ENCODE assay signal across 8 cellular contexts in the genomic region with DNA sequence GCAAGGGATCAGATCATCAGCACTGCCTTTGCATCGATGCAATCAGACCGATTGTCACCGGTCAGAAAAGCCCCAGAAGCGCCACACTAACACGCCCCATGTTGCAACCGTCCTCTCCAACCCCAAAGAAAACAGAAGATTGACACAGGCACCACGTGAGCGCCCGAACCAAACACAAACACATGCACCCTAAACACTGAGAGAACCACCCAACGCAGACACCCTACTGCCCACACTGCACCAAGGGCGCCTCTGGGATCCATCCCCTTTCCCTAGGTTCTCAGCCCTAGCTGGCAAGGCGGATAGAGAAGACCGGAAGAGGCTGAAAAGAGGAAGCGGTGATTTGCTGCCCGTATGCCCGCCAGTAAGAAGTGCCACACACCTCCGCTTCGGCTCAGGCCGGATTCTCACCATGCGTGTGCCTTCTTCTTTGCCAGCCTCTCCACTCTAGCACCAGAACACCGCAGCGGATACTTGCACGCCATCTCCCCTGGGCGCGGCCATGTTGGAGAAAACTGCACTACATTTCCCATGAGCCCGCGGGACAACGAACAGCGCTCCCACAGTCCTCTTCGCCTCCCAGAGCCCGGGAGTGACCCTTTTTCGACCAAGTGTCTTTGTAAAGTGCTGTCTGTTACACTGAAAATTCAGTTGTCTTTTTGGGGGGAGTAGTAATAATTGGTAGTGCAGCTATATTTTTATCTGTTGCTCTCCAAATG. TPM values are rescaled to one million over a fixed set of nuclear protein-coding genes. Genes with fewer than 3 reads are reported as not detected.
DNase-seq lines count a peak whose midpoint lies in the region; ATAC-seq and TF ChIP-seq lines count a peak whose summit lies in the region.

ALKBH8 (minus strand) TSS at position 517 of the 719 bp plus-strand sequence. CDS start 4,842 bp downstream, outside the sequence.

- H3K4me3 ChIP-seq in A673 (ENCODE audit: low read depth, low read length, poor library complexity, severe bottlenecking): peak within 1 kb of the TSS; percentile 71
- peak within 1 kb of the TSS; percentile 68 for H3K4me3 ChIP-seq in kidney epithelial cell (ENCODE audit: low read depth, low read length)

- H3K27me3 ChIP-seq in A673 (replicated peaks; ENCODE audit: insufficient read depth, low read depth, low read length, poor library complexity) (no peaks in the 10 kb centered on the region), kidney epithelial cell (ENCODE audit: control insufficient read depth, insufficient read depth, low read length) (no peaks in the 10 kb centered on the region)

- peak within 1 kb of the TSS; percentile 73 for H3K27ac ChIP-seq in A673 (ENCODE audit: low read depth, low read length, poor library complexity, severe bottlenecking)

- H3K4me3 Mint-ChIP-seq in activated B cell treated with CpG ODN at 0.5 μM for 24 hours: peak within 1 kb of the TSS; percentile 96

- DNase-seq in A673 (ENCODE audit: low spot score) (peak; percentile 89), NCI-H2196 treated with DMSO at 0.1 percent for 48 hours (lab: John Stamatoyannopoulos, UW; ENCODE audit: unreplicated experiment) (peak; percentile 51), activated B cell treated with CpG ODN at 0.5 μM for 24 hours (peak; percentile 66), kidney epithelial cell (ENCODE audit: low read depth) (no peak)
- DNase-seq in central memory CD4-positive, alpha-beta T cell: peak; percentile 77
- DNase-seq in stimulated activated CD4-positive, alpha-beta T cell treated with anti-CD3 and anti-CD28 coated beads, Interleukin-15, amount 100 ng/mL, for 48 hours (ENCODE audit: low read depth in 2 of 2): peak; percentile 65 to 73

- H3K4me1 Mint-ChIP-seq in activated B cell treated with CpG ODN at 0.5 μM for 24 hours: peaks cover 56% of the 10 kb centered on the region

- H3K36me3 ChIP-seq in A673 (ENCODE audit: insufficient read depth, low read length, poor library complexity, severe bottlenecking) (no peaks in the 10 kb centered on the region), kidney epithelial cell (ENCODE audit: control insufficient read depth, insufficient read depth, low read length) (no peaks in the 10 kb centered on the region)

- H3K27me3 Mint-ChIP-seq in activated B cell treated with CpG ODN at 0.5 μM for 24 hours: no peaks in the 10 kb centered on the region

- POLR2A ChIA-PET in A673 (lab: Charles Lee; ENCODE audit: low non-redundant PET) (no interaction called here), activated B cell treated with CpG ODN at 0.5 μM for 24 hours (lab: Charles Lee) (interaction anchor here (0.5 to 0.8 kb wide), 4 partner anchors 15 to 366 kb away, joined by 3 to 6 read pairs (median 4); no protein-coding TSS in a partner anchor)

- CTCF ChIA-PET in A673 (lab: Charles Lee) (no interaction called here), activated B cell treated with CpG ODN at 0.5 μM for 24 hours (lab: Charles Lee) (interaction anchor here (0.9 to 1.0 kb wide), 2 partner anchors 17 to 206 kb away, joined by 3 to 5 read pairs; no protein-coding TSS in a partner anchor)

- H3K36me3 Mint-ChIP-seq in activated B cell treated with CpG ODN at 0.5 μM for 24 hours (ENCODE audit: low read depth): peaks cover 15% of the 10 kb centered on the region

- TF ChIP-seq CTCF in A673 (conservative IDR thresholded peaks at IDR 0.05; ENCODE audit: low read depth, low read length): no peak
- TF ChIP-seq CTCF in activated B cell treated with CpG ODN at 0.5 μM for 24 hours (IDR thresholded peaks at IDR 0.05): no peak
- no peak for TF ChIP-seq CTCF in kidney epithelial cell (IDR thresholded peaks at IDR 0.05; ENCODE audit: insufficient read depth, low read length, poor library complexity, severe bottlenecking)

- H3K9me3 ChIP-seq in A673 (ENCODE audit: low read depth, low read length, poor library complexity, severe bottlenecking): no peaks in the 10 kb centered on the region

- H3K9me3 Mint-ChIP-seq in activated B cell treated with CpG ODN at 0.5 μM for 24 hours: no peaks in the 10 kb centered on the region

- BruUV-seq in A673 (replicated peaks; lab: Mats Ljungman, UMichigan): no TSS peak

- ATAC-seq in GM18861 (IDR thresholded peaks at IDR 0.05; ENCODE audit: unreplicated experiment) (peak; percentile 54), HG03066 (IDR thresholded peaks at IDR 0.05; ENCODE audit: low read depth, unreplicated experiment) (peak; percentile 72), activated B cell treated with CpG ODN at 0.5 μM for 24 hours (ENCODE audit: low read depth) (peak; percentile 88)

- intact Hi-C loops in A673 (cut with micrococcal nuclease; ENCODE audit: unreplicated experiment) (no loop called here), activated B cell treated with CpG ODN at 0.5 μM for 24 hours (cut with micrococcal nuclease) (loop anchor here (1.0 to 10.0 kb wide), 12 partner anchors 16 to 1491 kb away; partner anchors contain the start of genes AASDHPPT, ACAT1, C11orf65 and CUL5)

- peak within 1 kb of the TSS; percentile 97 for H3K27ac Mint-ChIP-seq in activated B cell treated with CpG ODN at 0.5 μM for 24 hours

- peaks cover 12% of the 10 kb centered on the region for H3K4me1 ChIP-seq in A673 (ENCODE audit: insufficient read depth, low read length, poor library complexity, severe bottlenecking)

RNA-seq across cellular contexts. Expression of gene ALKBH8, which starts in this region (rescaled TPM):
- total RNA-seq in A673 (2021) (13.6 and 17.0 TPM in 2 replicates), activated B cell treated with CpG ODN at 0.5 μM for 24 hours (11.8 and 12.4 TPM in 2 replicates), kidney epithelial cell (7.1 and 7.2 TPM in 2 replicates)
